Comparison of ENCODE assay signal across 14 cellular contexts in the genomic region with DNA sequence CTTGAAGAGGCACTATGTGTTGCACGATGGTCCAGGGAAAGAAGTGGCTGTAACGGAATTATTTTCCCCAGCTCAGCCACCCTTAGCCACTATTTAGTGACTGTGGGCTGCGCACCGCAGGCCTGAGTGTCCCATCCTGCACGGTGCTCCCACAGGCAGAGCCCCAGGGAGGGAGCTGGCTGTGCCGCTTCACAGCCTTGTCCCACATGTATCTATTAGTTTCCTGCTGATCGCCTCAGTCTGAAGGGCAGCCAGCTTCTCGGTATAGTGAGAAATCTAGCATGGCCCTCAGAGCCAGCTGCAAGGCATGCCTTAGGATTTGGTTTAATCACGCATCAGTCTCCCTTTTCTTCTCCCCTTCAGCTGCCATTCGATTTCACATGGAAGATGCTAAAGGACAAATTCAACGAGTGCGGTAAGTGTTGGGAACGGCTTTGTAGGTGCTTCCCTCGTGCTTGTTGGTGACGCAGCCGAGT. TPM values are rescaled to one million over a fixed set of nuclear protein-coding genes. Genes with fewer than 3 reads are reported as not detected.
DNase-seq lines count a peak whose midpoint lies in the region; ATAC-seq and TF ChIP-seq lines count a peak whose summit lies in the region.
"Had no signal": no experiment of that assay in that cellular context is flagged by ENCODE, and none has a peak within 500 bp of the region (broad histone marks: within the 10 kb centered on the region; RNA-seq: fewer than 3 reads in every experiment).

No MANE protein-coding gene starts in this region.

- peak overlapping the region; percentile 36 to 79 (median 66) for H3K4me3 Mint-ChIP-seq in CD4-positive, alpha-beta memory T cell
- H3K4me3 Mint-ChIP-seq in natural killer cell treated with Interleukin-12 subunit alpha and Interleukin-12 subunit beta and Interleukin-15 and Interleukin-18, amount 100 ng/mL, for 72 hours: peak overlapping the region; percentile 64
- no peak overlapping the region for H3K4me3 Mint-ChIP-seq in MCF 10A (ENCODE audit: unreplicated experiment)

- H3K36me3 Mint-ChIP-seq in CD4-positive, alpha-beta memory T cell: peaks cover 45 to 71% of the 10 kb centered on the region in 2 donors
- H3K36me3 Mint-ChIP-seq in natural killer cell treated with Interleukin-12 subunit alpha and Interleukin-12 subunit beta and Interleukin-15 and Interleukin-18, amount 100 ng/mL, for 72 hours: peaks cover 13% of the 10 kb centered on the region
- peaks cover 91% of the 10 kb centered on the region for H3K36me3 Mint-ChIP-seq in MCF 10A (ENCODE audit: insufficient read depth, unreplicated experiment)

- no TSS peak for BruUV-seq in MCF 10A (replicated peaks; lab: Mats Ljungman, UMichigan)

- peaks cover 63% of the 10 kb centered on the region for H3K36me3 ChIP-seq in CD4-positive, alpha-beta memory T cell (ENCODE audit: insufficient read depth, low read length)

- H3K4me1 Mint-ChIP-seq in CD4-positive, alpha-beta memory T cell: peaks cover 25 to 54% (median 29%) of the 10 kb centered on the region in 4 donors
- H3K4me1 Mint-ChIP-seq in natural killer cell treated with Interleukin-12 subunit alpha and Interleukin-12 subunit beta and Interleukin-15 and Interleukin-18, amount 100 ng/mL, for 72 hours (ENCODE audit: low read depth in 2 of 2): peaks cover 26 to 37% of the 10 kb centered on the region in 2 donors
- peaks cover 9% of the 10 kb centered on the region for H3K4me1 Mint-ChIP-seq in MCF 10A (ENCODE audit: insufficient read depth, unreplicated experiment)

- H3K27me3 ChIP-seq in CD4-positive, alpha-beta memory T cell (ENCODE audit: insufficient read depth, low read length): no peaks in the 10 kb centered on the region
- H3K27me3 ChIP-seq: brain microvascular endothelial cell, testis had no signal

- no peak for DNase-seq in CD4-positive, alpha-beta memory T cell
- no peak for DNase-seq in natural killer cell treated with Interleukin-12 subunit alpha and Interleukin-12 subunit beta and Interleukin-15 and Interleukin-18, amount 100 ng/mL, for 72 hours (ENCODE audit: low spot score)
- DNase-seq in NCI-H2227 treated with DMSO at 0.1 percent for 48 hours (lab: John Stamatoyannopoulos, UW) (no peak), activated gamma-delta T cell treated with Interleukin-2 at 50 U/mL for 16 hours (no peak), MCF 10A (ENCODE audit: unreplicated experiment) (no peak)
- DNase-seq: brain microvascular endothelial cell, Calu3, GM23248, retina, testis had no signal

- peaks cover 29% of the 10 kb centered on the region for H3K4me1 ChIP-seq in CD4-positive, alpha-beta memory T cell (ENCODE audit: insufficient read depth, low read length)
- H3K4me1 ChIP-seq: testis had no signal

- ATAC-seq in HG03439 (IDR thresholded peaks at IDR 0.05; ENCODE audit: unreplicated experiment) (peak; percentile 8), SK-N-SH treated with all-trans-retinoic acid at 6 μM for 48 hours (no peak)
- no peak for ATAC-seq in natural killer cell treated with Interleukin-12 subunit alpha and Interleukin-12 subunit beta and Interleukin-15 and Interleukin-18, amount 100 ng/mL, for 72 hours

- no peak overlapping the region for H3K4me3 ChIP-seq in CD4-positive, alpha-beta memory T cell (ENCODE audit: low read length in 2 of 2)
- H3K4me3 ChIP-seq: GM23248, testis had no signal

- peak overlapping the region; percentile 83 to 95 (median 89) for H3K27ac Mint-ChIP-seq in CD4-positive, alpha-beta memory T cell
- H3K27ac Mint-ChIP-seq in natural killer cell treated with Interleukin-12 subunit alpha and Interleukin-12 subunit beta and Interleukin-15 and Interleukin-18, amount 100 ng/mL, for 72 hours: peak overlapping the region; percentile 92 to 97
- H3K27ac Mint-ChIP-seq in MCF 10A (ENCODE audit: low read depth, unreplicated experiment): no peak overlapping the region

- no peak for TF ChIP-seq CTCF in MCF 10A (IDR thresholded peaks at IDR 0.05; ENCODE audit: unreplicated experiment)

- POLR2A ChIA-PET in CD4-positive, alpha-beta memory T cell (lab: Charles Lee; ENCODE audit: partially characterized antibody): interaction anchor here (1.2 to 4.1 kb wide), 11 partner anchors 19 to 100 kb away, joined by 3 to 55 read pairs (median 6); partner anchors contain the start of genes MARCHF2, MYO1F and ZNF414
- POLR2A ChIA-PET in MCF 10A (lab: Yijun Ruan, JAX): interaction anchor here (1.0 kb wide), 1 partner anchor 26 kb away, joined by 3 read pairs; no protein-coding TSS in a partner anchor

- CTCF ChIA-PET in CD4-positive, alpha-beta memory T cell (lab: Charles Lee; ENCODE audit: partially characterized antibody): interaction anchor here (1.2 to 4.6 kb wide), 13 partner anchors 17 to 155 kb away, joined by 3 to 60 read pairs (median 7); partner anchors contain the start of genes MARCHF2, MYO1F and ZNF414
- CTCF ChIA-PET in MCF 10A (lab: Yijun Ruan, JAX): interaction anchor here (0.7 to 1.1 kb wide), 2 partner anchors 12 to 133 kb away, joined by 3 read pairs; no protein-coding TSS in a partner anchor

- H3K27ac ChIP-seq in CD4-positive, alpha-beta memory T cell (ENCODE audit: low read depth, low read length): peak overlapping the region; percentile 41
- peak overlapping the region; percentile 46 for H3K27ac ChIP-seq in angular gyrus (ENCODE audit: low read depth, low read length)
- H3K27ac ChIP-seq: brain microvascular endothelial cell, epithelial cell of prostate, GM23248, testis had no signal

- intact Hi-C loops in CD4-positive, alpha-beta memory T cell (cut with micrococcal nuclease): loop anchor here (1.0 kb wide), 2 partner anchors 20 to 92 kb away; no protein-coding TSS in a partner anchor
- intact Hi-C loops in MCF 10A (cut with micrococcal nuclease): no loop called here

- no peaks in the 10 kb centered on the region for H3K9me3 Mint-ChIP-seq in CD4-positive, alpha-beta memory T cell
- no peaks in the 10 kb centered on the region for H3K9me3 Mint-ChIP-seq in natural killer cell treated with Interleukin-12 subunit alpha and Interleukin-12 subunit beta and Interleukin-15 and Interleukin-18, amount 100 ng/mL, for 72 hours
- H3K9me3 Mint-ChIP-seq in MCF 10A (ENCODE audit: unreplicated experiment): no peaks in the 10 kb centered on the region

- no peaks in the 10 kb centered on the region for H3K27me3 Mint-ChIP-seq in CD4-positive, alpha-beta memory T cell
- no peaks in the 10 kb centered on the region for H3K27me3 Mint-ChIP-seq in natural killer cell treated with Interleukin-12 subunit alpha and Interleukin-12 subunit beta and Interleukin-15 and Interleukin-18, amount 100 ng/mL, for 72 hours
- H3K27me3 Mint-ChIP-seq in MCF 10A (ENCODE audit: insufficient read depth, unreplicated experiment): no peaks in the 10 kb centered on the region

- H3K9me3 ChIP-seq in CD4-positive, alpha-beta memory T cell (ENCODE audit: control insufficient read depth in 1 of 2, low read length in 2 of 2): no peaks in the 10 kb centered on the region
- H3K9me3 ChIP-seq: testis had no signal

TF ChIP-seq in SK-N-SH treated with all-trans-retinoic acid at 6 μM for 48 hours, 23 proteins besides CTCF, POLR2A, EP300 and RAD21 (continues in another document):
- TF ChIP-seq OSR1 (CRISPR knock-in tag; IDR thresholded peaks at IDR 0.05): no peak
- TF ChIP-seq ZC3H10 (CRISPR knock-in tag; IDR thresholded peaks at IDR 0.05): no peak
- no peak for TF ChIP-seq ZFP3 (CRISPR knock-in tag; IDR thresholded peaks at IDR 0.05)
- no peak for TF ChIP-seq POU6F1 (CRISPR knock-in tag; IDR thresholded peaks at IDR 0.05; ENCODE audit: borderline replicate concordance, low read depth)
- TF ChIP-seq ZNF565 (CRISPR knock-in tag; conservative IDR thresholded peaks at IDR 0.05; ENCODE audit: low read depth): no peak
- TF ChIP-seq CSDC2 (CRISPR knock-in tag; IDR thresholded peaks at IDR 0.05): no peak
- TF ChIP-seq TOX (CRISPR knock-in tag; IDR thresholded peaks at IDR 0.05; ENCODE audit: borderline replicate concordance): no peak

RNA-seq across cellular contexts. Expression of gene PRAM1, which starts 15.7 kb away (rescaled TPM):
- 1 to 10 TPM; 2.3 to 2.6 TPM for total RNA-seq in CD4-positive, alpha-beta memory T cell
- not detected for polyA plus RNA-seq in CD4-positive, alpha-beta memory T cell
- total RNA-seq in natural killer cell treated with Interleukin-12 subunit alpha and Interleukin-12 subunit beta and Interleukin-15 and Interleukin-18, amount 100 ng/mL, for 72 hours: 1 to 10 TPM; 1.5 to 2.0 TPM
- 0.15 TPM in 1 of 2 replicates, not detected in the other for total RNA-seq in MCF 10A (2022)
- total RNA-seq: Calu3, GM23248 had no signal
- polyA plus RNA-seq: GM23248 had no signal

RNA-seq across cellular contexts. Expression of gene ZNF414, which starts 27.3 kb away (rescaled TPM):
- total RNA-seq in CD4-positive, alpha-beta memory T cell: 10 to 100 TPM; 45.1 to 50.4 TPM
- 10 to 100 TPM in 1 of 2 donors, 1 to 10 TPM in 1; 9.5 to 25.8 TPM for polyA plus RNA-seq in CD4-positive, alpha-beta memory T cell
- total RNA-seq in natural killer cell treated with Interleukin-12 subunit alpha and Interleukin-12 subunit beta and Interleukin-15 and Interleukin-18, amount 100 ng/mL, for 72 hours: 10 to 100 TPM; 15.5 to 16.8 TPM
- total RNA-seq in MCF 10A (2022): 16.3 and 27.2 TPM in 2 replicates

RNA-seq across cellular contexts. Expression of gene HNRNPM, which starts 41.9 kb away (rescaled TPM):
- 100 to 1,000 TPM; 197 to 199 TPM for total RNA-seq in CD4-positive, alpha-beta memory T cell
- 100 to 1,000 TPM; 206 to 245 TPM for polyA plus RNA-seq in CD4-positive, alpha-beta memory T cell
- total RNA-seq in natural killer cell treated with Interleukin-12 subunit alpha and Interleukin-12 subunit beta and Interleukin-15 and Interleukin-18, amount 100 ng/mL, for 72 hours: 100 to 1,000 TPM; 259 to 373 TPM
- total RNA-seq in MCF 10A (2022): 149 and 161 TPM in 2 replicates
